Comparison of ENCODE assay signal across 30 cellular contexts in the genomic region with DNA sequence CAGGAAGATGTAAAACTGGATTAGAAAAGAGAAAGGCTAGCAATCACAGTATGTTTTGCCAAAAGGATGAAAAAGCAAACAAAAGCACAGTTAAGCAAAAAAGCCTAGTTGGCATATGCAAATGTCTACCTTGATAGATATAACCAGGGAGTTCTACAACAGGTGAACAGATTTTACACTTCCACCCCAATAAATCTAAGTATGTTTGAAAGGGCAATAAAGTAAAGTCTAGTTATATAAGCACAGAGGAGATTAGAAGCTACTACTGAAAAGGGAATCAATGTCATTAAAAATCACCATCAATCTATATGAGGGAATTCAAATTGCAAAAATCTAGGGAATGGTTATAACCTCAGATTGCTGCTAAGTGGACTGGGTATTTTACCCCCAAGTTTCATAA. TPM values are rescaled to one million over a fixed set of nuclear protein-coding genes. Genes with fewer than 3 reads are reported as not detected.
DNase-seq lines count a peak whose midpoint lies in the region; ATAC-seq and TF ChIP-seq lines count a peak whose summit lies in the region.
"Had no signal": no experiment of that assay in that cellular context is flagged by ENCODE, and none has a peak within 500 bp of the region (broad histone marks: within the 10 kb centered on the region; RNA-seq: fewer than 3 reads in every experiment).

No MANE protein-coding gene starts in this region.

- H3K36me3 Mint-ChIP-seq in activated naive CD4-positive, alpha-beta T cell treated with anti-CD3 and anti-CD28 coated beads for 36 hours (ENCODE audit: low read depth), result peaks cover 17% of the 10 kb centered on the region
- H3K36me3 Mint-ChIP-seq in brain, result peaks cover 20% of the 10 kb centered on the region

- intact Hi-C loops in activated naive CD4-positive, alpha-beta T cell treated with anti-CD3 and anti-CD28 coated beads for 36 hours (cut with micrococcal nuclease), result no loop called here
- intact Hi-C loops in psoas muscle (cut with DNase I) (no loop called here), body of pancreas (cut with DNase I) (no loop called here)

- H3K9me3 ChIP-seq in HEK293 (ENCODE audit: control insufficient read depth, insufficient read depth, low read depth, low read length) (no peaks in the 10 kb centered on the region), psoas muscle (no peaks in the 10 kb centered on the region), body of pancreas (no peaks in the 10 kb centered on the region)
- H3K9me3 ChIP-seq: BE2C, Caco-2, right lobe of liver, tibial nerve had no signal

- no peak overlapping the region for H3K4me3 ChIP-seq in HEK293 (ENCODE audit: low read depth, low read length)
- H3K4me3 ChIP-seq in psoas muscle, result no peak overlapping the region
- H3K4me3 ChIP-seq in body of pancreas, result no peak overlapping the region
- H3K4me3 ChIP-seq: right lobe of liver, tibial nerve had no signal

- TF ChIP-seq CTCF in HEK293 (tag by site-specific recombination; IDR thresholded peaks at IDR 0.05) (no peak), brain (conservative IDR thresholded peaks at IDR 0.05) (no peak), psoas muscle (IDR thresholded peaks at IDR 0.05) (no peak), body of pancreas (IDR thresholded peaks at IDR 0.05) (no peak)

- DNase-seq in activated naive CD4-positive, alpha-beta T cell treated with anti-CD3 and anti-CD28 coated beads for 36 hours, result no peak
- DNase-seq in activated naive CD4-positive, alpha-beta T cell (lab: John Stamatoyannopoulos, UW), result no peak
- DNase-seq in psoas muscle (no peak), NCI-H1105 treated with DMSO at 0.1 percent for 48 hours (lab: John Stamatoyannopoulos, UW) (no peak), COLO829 (ENCODE audit: low spot score) (no peak), body of pancreas (no peak)
- DNase-seq: ACHN; activated CD4-positive, alpha-beta T cell treated with anti-CD3 and anti-CD28 coated beads, Interleukin-2, amount 10 ng/mL, durations not matched to agents 7 days and 5 days; activated CD8-positive, alpha-beta memory T cell treated with anti-CD3 and anti-CD28 coated beads, Interleukin-2, amount 10 ng/mL, durations not matched to agents 7 days and 5 days; BE2C; Caco-2; cortex of kidney; erythroblast; glutamatergic neuron; KG1; mesenchymal stem cell; NCI-H2029 treated with DMSO at 0.1 percent for 48 hours; posterior cingulate gyrus; right lobe of liver; Right ventricle myocardium superior; stimulated activated CD4-positive, alpha-beta T cell treated with anti-CD3 and anti-CD28 coated beads, Interleukin-12 subunit alpha, Interleukin-12 subunit beta, amount 100 ng/mL, for 4 hours; stimulated activated CD4-positive, alpha-beta T cell treated with anti-CD3 and anti-CD28 coated beads, Interleukin-2, amount 100 ng/mL, for 48 hours had no signal

- H3K27ac ChIP-seq in HEK293 (ENCODE audit: extremely low read depth, low read depth, low read length) (no peak overlapping the region), psoas muscle (peak overlapping the region; percentile 51), body of pancreas (no peak overlapping the region)
- H3K27ac ChIP-seq: tibial nerve had no signal

- H3K4me1 ChIP-seq in HEK293 (ENCODE audit: control insufficient read depth, insufficient read depth, low read length), result peaks cover 21% of the 10 kb centered on the region
- peaks cover 62% of the 10 kb centered on the region for H3K4me1 ChIP-seq in psoas muscle
- peaks cover 24% of the 10 kb centered on the region for H3K4me1 ChIP-seq in body of pancreas

- no peaks in the 10 kb centered on the region for H3K27me3 Mint-ChIP-seq in activated naive CD4-positive, alpha-beta T cell treated with anti-CD3 and anti-CD28 coated beads for 36 hours (ENCODE audit: low read depth)
- no peaks in the 10 kb centered on the region for H3K27me3 Mint-ChIP-seq in brain
- H3K27me3 Mint-ChIP-seq: activated CD4-positive, alpha-beta T cell treated with anti-CD3 and anti-CD28 coated beads, Interleukin-2, amount 10 ng/mL, durations not matched to agents 7 days and 5 days; activated CD8-positive, alpha-beta memory T cell treated with anti-CD3 and anti-CD28 coated beads, Interleukin-2, amount 10 ng/mL, durations not matched to agents 7 days and 5 days; activated naive CD4-positive, alpha-beta T cell treated with anti-CD3 and anti-CD28 coated beads, Interleukin-2, amount 50 U/mL, for 24 hours had no signal

- no peak for ATAC-seq in psoas muscle
- ATAC-seq in body of pancreas, result no peak
- ATAC-seq: activated CD8-positive, alpha-beta memory T cell treated with anti-CD3 and anti-CD28 coated beads, Interleukin-2, amount 10 ng/mL, durations not matched to agents 7 days and 5 days; HCT116; left lobe of liver; Panc1; right lobe of liver had no signal

- H3K27me3 ChIP-seq in psoas muscle (ENCODE audit: insufficient read depth in 3 of 3, low read length in 2 of 3), result no peaks in the 10 kb centered on the region
- H3K27me3 ChIP-seq in body of pancreas, result no peaks in the 10 kb centered on the region
- H3K27me3 ChIP-seq: BE2C, right lobe of liver, tibial nerve had no signal

- peak overlapping the region; percentile 4 for H3K27ac Mint-ChIP-seq in activated naive CD4-positive, alpha-beta T cell treated with anti-CD3 and anti-CD28 coated beads for 36 hours
- H3K27ac Mint-ChIP-seq in brain, result peak overlapping the region in 4 of 5 experiments; percentile 9 to 43 (median 32)
- H3K27ac Mint-ChIP-seq: activated CD4-positive, alpha-beta T cell treated with anti-CD3 and anti-CD28 coated beads, Interleukin-2, amount 10 ng/mL, durations not matched to agents 7 days and 5 days; activated CD8-positive, alpha-beta memory T cell treated with anti-CD3 and anti-CD28 coated beads, Interleukin-2, amount 10 ng/mL, durations not matched to agents 7 days and 5 days had no signal

- H3K4me3 Mint-ChIP-seq in activated naive CD4-positive, alpha-beta T cell treated with anti-CD3 and anti-CD28 coated beads for 36 hours, result no peak overlapping the region
- no peak overlapping the region for H3K4me3 Mint-ChIP-seq in brain
- H3K4me3 Mint-ChIP-seq: activated CD4-positive, alpha-beta T cell treated with anti-CD3 and anti-CD28 coated beads, Interleukin-2, amount 10 ng/mL, durations not matched to agents 7 days and 5 days; activated CD8-positive, alpha-beta memory T cell treated with anti-CD3 and anti-CD28 coated beads, Interleukin-2, amount 10 ng/mL, durations not matched to agents 7 days and 5 days; activated naive CD4-positive, alpha-beta T cell treated with anti-CD3 and anti-CD28 coated beads, Interleukin-2, amount 50 U/mL, for 24 hours; activated T-helper 1 cell treated with anti-CD3 and anti-CD28 coated beads, Interleukin-12 subunit alpha, Interleukin-12 subunit beta, Interleukin-2, Interleukin-4 antibody, amounts not matched to agents 30 ng/mL and 10 ng/mL and 1 ng/mL, durations not matched to agents 14 hours and 24 hours and 36 hours had no signal

- POLR2A ChIA-PET in HEK293 (lab: Yijun Ruan, JAX), result interaction anchor here (1.0 kb wide), 1 partner anchor 74 kb away, joined by 3 read pairs; no protein-coding TSS in a partner anchor

- CTCF ChIA-PET in activated naive CD4-positive, alpha-beta T cell treated with anti-CD3 and anti-CD28 coated beads for 36 hours (lab: Charles Lee), result interaction anchor here (0.9 to 1.1 kb wide), 2 partner anchors 13 to 15 kb away, joined by 3 read pairs; no protein-coding TSS in a partner anchor
- CTCF ChIA-PET in HEK293 (lab: Yijun Ruan, JAX), result no interaction called here

- TF ChIP-seq POLR2A in body of pancreas (IDR thresholded peaks at IDR 0.05), result no peak

- peaks cover 69% of the 10 kb centered on the region for H3K4me1 Mint-ChIP-seq in activated naive CD4-positive, alpha-beta T cell treated with anti-CD3 and anti-CD28 coated beads for 36 hours (ENCODE audit: low read depth)
- peaks cover 78% of the 10 kb centered on the region for H3K4me1 Mint-ChIP-seq in brain

- peaks cover 0 to 13% of the 10 kb centered on the region in 2 experiments; a peak in 1 of 3 replicates for H3K36me3 ChIP-seq in HEK293 (ENCODE audit: control insufficient read depth in 2 of 2, insufficient read depth in 1 of 2, low read length in 2 of 2)
- peaks cover 5 to 9% of the 10 kb centered on the region in 2 donors for H3K36me3 ChIP-seq in psoas muscle (ENCODE audit: insufficient read depth in 1 of 2, low read depth in 1 of 2)
- H3K36me3 ChIP-seq in body of pancreas (replicated peaks in 1 of 2; ENCODE audit: insufficient read depth in 1 of 2, low read depth in 2 of 2), result no peaks in the 10 kb centered on the region
- H3K36me3 ChIP-seq: BE2C, tibial nerve had no signal

- H3K9me3 Mint-ChIP-seq in activated naive CD4-positive, alpha-beta T cell treated with anti-CD3 and anti-CD28 coated beads for 36 hours, result no peaks in the 10 kb centered on the region
- no peaks in the 10 kb centered on the region for H3K9me3 Mint-ChIP-seq in brain
- H3K9me3 Mint-ChIP-seq: activated CD4-positive, alpha-beta T cell treated with anti-CD3 and anti-CD28 coated beads, Interleukin-2, amount 10 ng/mL, durations not matched to agents 7 days and 5 days; activated naive CD4-positive, alpha-beta T cell treated with anti-CD3 and anti-CD28 coated beads, Interleukin-2, amount 50 U/mL, for 24 hours; activated T-helper 1 cell treated with anti-CD3 and anti-CD28 coated beads, Interleukin-12 subunit alpha, Interleukin-12 subunit beta, Interleukin-2, Interleukin-4 antibody, amounts not matched to agents 30 ng/mL and 10 ng/mL and 1 ng/mL, durations not matched to agents 14 hours and 24 hours and 36 hours had no signal

TF ChIP-seq in HEK293, 187 proteins besides CTCF, POLR2A, EP300 and RAD21 (continues in another document):
- TF ChIP-seq ZNF10 (tag by site-specific recombination; IDR thresholded peaks at IDR 0.05), result no peak
- no peak for TF ChIP-seq ZNF548 (tag by site-specific recombination; IDR thresholded peaks at IDR 0.05)

RNA-seq across cellular contexts. Expression of a gene that starts 49.7 kb away (rescaled TPM):
- 100 to 1,000 TPM; 104 to 105 TPM for total RNA-seq in activated naive CD4-positive, alpha-beta T cell treated with anti-CD3 and anti-CD28 coated beads for 36 hours
- polyA plus RNA-seq in brain (ENCODE audit: insufficient read depth, low read depth, low replicate concordance), result 47.2 TPM
- total RNA-seq in psoas muscle, result 100 to 1,000 TPM in 3 of 4 donors, 10 to 100 TPM in 1; 79.0 to 193 (median 140) TPM
- polyA plus RNA-seq in psoas muscle, result 100 to 1,000 TPM in 1 of 3 donors, 10 to 100 TPM in 2; 40.1 to 112 (median 92.5) TPM
- 10 to 100 TPM; 56.0 to 86.0 TPM for total RNA-seq in body of pancreas

RNA-seq across cellular contexts. Expression of a gene that starts 54.3 kb away (rescaled TPM):
- total RNA-seq in activated naive CD4-positive, alpha-beta T cell treated with anti-CD3 and anti-CD28 coated beads for 36 hours, result not detected
- polyA plus RNA-seq in brain (ENCODE audit: insufficient read depth, low read depth, low replicate concordance), result 0.24 TPM
- total RNA-seq in psoas muscle, result 10 to 100 TPM; 47.5 to 90.6 (median 59.5) TPM
- polyA plus RNA-seq in psoas muscle, result 10 to 100 TPM; 37.6 to 79.3 (median 50.0) TPM
- not detected for total RNA-seq in body of pancreas

Comparison
In these comparisons a context has a peak if more than half of its experiments do, and no peak if none do; other contexts are left out.
1. RNA of a gene that starts 54.3 kb away (total RNA-seq): 47.5 to 90.6 TPM in psoas muscle; not detected in activated naive CD4-positive, alpha-beta T cell treated with anti-CD3 and anti-CD28 coated beads for 36 hours and not detected in body of pancreas; every median in the first group is over 10 times any median in the second.